In genomic region chr4:2762486-2763370, GRCh38 we compare ENCODE assay signal across 1 cellular context.
A peak's percentile ranks its signal among the peaks of the same experiment; 100 is the strongest.
TF ChIP-seq lines count a peak whose summit lies in the region.

No MANE protein-coding gene starts in this region.

TF ChIP-seq in H1, 55 proteins besides CTCF, POLR2A, EP300 and RAD21:
- peak; percentile 9; the same call in 1 of the 2 replicates for TF ChIP-seq E2F6 (IDR thresholded peaks at IDR 0.05)
